In genomic region chr7:33901847-33902246, GRCh38 we compare ENCODE assay signal across 1 cellular context.
TF ChIP-seq lines count a peak whose summit lies in the region.

No MANE protein-coding gene starts in this region.

TF ChIP-seq in WTC11, 78 proteins besides CTCF, POLR2A, EP300 and RAD21 (continued from another document):
- TF ChIP-seq, protein P1, sequence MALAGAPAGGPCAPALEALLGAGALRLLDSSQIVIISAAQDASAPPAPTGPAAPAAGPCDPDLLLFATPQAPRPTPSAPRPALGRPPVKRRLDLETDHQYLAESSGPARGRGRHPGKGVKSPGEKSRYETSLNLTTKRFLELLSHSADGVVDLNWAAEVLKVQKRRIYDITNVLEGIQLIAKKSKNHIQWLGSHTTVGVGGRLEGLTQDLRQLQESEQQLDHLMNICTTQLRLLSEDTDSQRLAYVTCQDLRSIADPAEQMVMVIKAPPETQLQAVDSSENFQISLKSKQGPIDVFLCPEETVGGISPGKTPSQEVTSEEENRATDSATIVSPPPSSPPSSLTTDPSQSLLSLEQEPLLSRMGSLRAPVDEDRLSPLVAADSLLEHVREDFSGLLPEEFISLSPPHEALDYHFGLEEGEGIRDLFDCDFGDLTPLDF (CRISPR knock-in tag; IDR thresholded peaks at IDR 0.05): no peak
- TF ChIP-seq FOXP1 (CRISPR knock-in tag; IDR thresholded peaks at IDR 0.05; ENCODE audit: borderline replicate concordance) (no peak), KAT7 (CRISPR knock-in tag; IDR thresholded peaks at IDR 0.05; ENCODE audit: borderline replicate concordance) (no peak), SMAD3 (CRISPR knock-in tag; IDR thresholded peaks at IDR 0.05; ENCODE audit: borderline replicate concordance) (no peak), ZNF138 (CRISPR knock-in tag; conservative IDR thresholded peaks at IDR 0.05) (no peak), CREM (CRISPR knock-in tag; IDR thresholded peaks at IDR 0.05) (no peak), ZMAT4 (CRISPR knock-in tag; IDR thresholded peaks at IDR 0.05) (no peak), NR2C2 (CRISPR knock-in tag; IDR thresholded peaks at IDR 0.05) (no peak), TCF7 (CRISPR knock-in tag; IDR thresholded peaks at IDR 0.05; ENCODE audit: low read depth) (no peak), ZNF671 (CRISPR knock-in tag; IDR thresholded peaks at IDR 0.05) (no peak), CREB1 (CRISPR knock-in tag; IDR thresholded peaks at IDR 0.05) (no peak), ZNF121 (CRISPR knock-in tag; IDR thresholded peaks at IDR 0.05) (no peak)
